ENCODE assay signal across 8 cellular contexts in the genomic region with DNA sequence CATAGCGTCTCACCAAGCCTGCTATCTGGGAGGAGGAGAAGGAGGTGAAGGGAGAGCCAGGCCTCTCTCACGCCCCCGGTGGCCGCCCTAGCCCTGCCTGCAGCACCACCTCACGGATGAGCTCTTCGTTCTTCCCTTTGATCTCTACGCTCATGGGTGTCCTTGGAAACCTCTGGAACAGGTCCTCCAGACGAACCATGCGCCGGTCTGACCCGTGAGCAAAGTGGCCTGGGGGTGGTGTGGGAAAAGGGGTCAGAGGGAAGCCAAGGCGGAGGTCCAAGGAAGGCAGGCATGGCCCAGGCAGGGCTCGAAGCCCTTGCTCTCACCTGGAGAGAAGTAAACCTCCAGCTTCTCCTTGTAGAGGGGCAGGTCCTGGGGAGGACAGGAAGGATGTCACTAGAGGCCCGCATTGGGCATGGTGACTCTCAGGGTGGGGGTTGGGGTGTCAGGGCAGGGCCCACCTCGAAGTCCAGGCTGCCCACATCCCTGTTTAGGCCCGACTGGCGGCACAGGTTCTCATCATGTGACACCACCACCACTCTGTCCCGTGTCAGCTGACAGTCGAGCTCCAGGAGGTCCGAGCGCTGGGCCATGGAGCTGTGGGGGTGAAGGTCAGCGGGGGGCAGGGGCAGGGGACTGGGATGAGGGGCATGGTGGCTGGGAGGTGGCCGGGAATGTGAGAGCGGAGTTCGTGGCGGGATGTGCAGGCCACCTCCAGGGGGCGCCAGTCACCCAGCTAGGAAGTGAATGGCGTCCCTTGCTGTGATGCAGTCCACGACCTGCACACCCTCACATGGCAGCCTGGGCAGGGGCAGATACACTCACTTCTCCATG. TPM values are rescaled to one million over a fixed set of nuclear protein-coding genes. Genes with fewer than 3 reads are reported as not detected.
DNase-seq lines count a peak whose midpoint lies in the region; ATAC-seq, FAIRE-seq and TF ChIP-seq lines count a peak whose summit lies in the region.

No MANE protein-coding gene starts in this region.

- WGBS in adrenal gland, 4 donors: 66 to 81% (median 69%) methylated on average over 17 to 29 of the region's 29 CpGs

- peak overlapping the region in 1 of 5 donors; percentile 74 for H3K27ac ChIP-seq in adrenal gland

- no peaks in the 10 kb centered on the region for H3K9me3 ChIP-seq in adrenal gland (replicated peaks in 1 of 3)

- intact Hi-C loops in adrenal gland (cut with DNase I): loop anchor here in 1 of 2 donors (10.0 kb wide), 1 partner anchor 52 kb away; no protein-coding TSS in a partner anchor

- H3K4me3 ChIP-seq in adrenal gland: no peak overlapping the region

- peak; percentile 46 to 82 (median 60) for TF ChIP-seq CTCF in adrenal gland (IDR thresholded peaks at IDR 0.05)

- no peaks in the 10 kb centered on the region for H3K27me3 ChIP-seq in adrenal gland

- peak; percentile 57 for FAIRE-seq in GM18507 (lab: Jason Lieb, UNC)

- peaks cover 0 to 16% of the 10 kb centered on the region in 2 donors for H3K4me1 ChIP-seq in adrenal gland (replicated peaks in 1 of 2)

- TF ChIP-seq POLR2A in adrenal gland (IDR thresholded peaks at IDR 0.05): no peak

- peak; percentile 80 for ATAC-seq in SK-N-SH treated with all-trans-retinoic acid at 6 μM for 48 hours
- ATAC-seq in GM18511 (IDR thresholded peaks at IDR 0.05; ENCODE audit: unreplicated experiment): no peak

- DNase-seq in A172 (ENCODE audit: low spot score) (peak; percentile 53), GM18507 (ENCODE audit: extremely low spot score, insufficient read length, low read depth) (peak; percentile 72), adrenal gland (peak; percentile 56 to 82 (median 69)), iPS-NIHi7 (ENCODE audit: extremely low spot score) (peak; percentile 87), NCI-H1048 (lab: John Stamatoyannopoulos, UW) (no peak)
- peak; percentile 70 for DNase-seq in stimulated activated CD4-positive, alpha-beta T cell treated with anti-CD3 and anti-CD28 coated beads, Interleukin-4, amount 100 ng/mL, for 24 hours

- H3K36me3 ChIP-seq in adrenal gland (replicated peaks in 1 of 2): peaks cover 0 to 34% of the 10 kb centered on the region in 2 donors

TF ChIP-seq in SK-N-SH treated with all-trans-retinoic acid at 6 μM for 48 hours, 23 proteins besides CTCF, POLR2A, EP300 and RAD21:
- TF ChIP-seq TCF4 (CRISPR knock-in tag; IDR thresholded peaks at IDR 0.05; ENCODE audit: borderline replicate concordance) (no peak), ZNF70 (CRISPR knock-in tag; IDR thresholded peaks at IDR 0.05) (no peak)

RNA-seq across cellular contexts. Expression of a gene that starts 0.9 kb away (rescaled TPM):
- total RNA-seq in A172 (2014; rRNA removed; shearing (Covaris generic)): 1.8 and 2.8 TPM in 2 replicates
- total RNA-seq in adrenal gland: 1 to 10 TPM in 5 of 8 donors, under 1 TPM in 2, not detected in 1; 0.78 to 9.0 (median 2.8) TPM
- 10 to 100 TPM in 1 of 3 donors, 1 to 10 TPM in 2; 1.0 to 17.6 (median 5.8) TPM for polyA plus RNA-seq in adrenal gland

RNA-seq across cellular contexts. Expression of a gene that starts 10.6 kb away (rescaled TPM):
- 34.4 and 46.6 TPM in 2 replicates for total RNA-seq in A172 (2014; rRNA removed; shearing (Covaris generic))
- total RNA-seq in adrenal gland: 100 to 1,000 TPM in 4 of 8 donors, 10 to 100 TPM in 4; 85.0 to 129 (median 103) TPM
- 100 to 1,000 TPM in 1 of 3 donors, 10 to 100 TPM in 2; 53.2 to 133 (median 66.0) TPM for polyA plus RNA-seq in adrenal gland

RNA-seq across cellular contexts. Expression of a gene that starts 16.4 kb away (rescaled TPM):
- 2.9 and 7.5 TPM in 2 replicates for total RNA-seq in A172 (2014; rRNA removed; shearing (Covaris generic))
- 100 to 1,000 TPM in 4 of 8 donors, 10 to 100 TPM in 4; 18.9 to 210 (median 94.5) TPM for total RNA-seq in adrenal gland
- polyA plus RNA-seq in adrenal gland: 100 to 1,000 TPM in 2 of 3 donors, 10 to 100 TPM in 1; 14.6 to 454 (median 310) TPM

RNA-seq across cellular contexts. Expression of a gene that starts 20.7 kb away (rescaled TPM):
- not detected in 2 replicates for total RNA-seq in A172 (2014; rRNA removed; shearing (Covaris generic))
- 1 to 10 TPM; 1.1 to 3.4 (median 2.4) TPM for total RNA-seq in adrenal gland
- polyA plus RNA-seq in adrenal gland: 1 to 10 TPM in 2 of 3 donors, under 1 TPM in 1; 0.22 to 5.1 (median 1.9) TPM

RNA-seq across cellular contexts. Expression of a gene that starts 36.6 kb away (rescaled TPM):
- 185 and 215 TPM in 2 replicates for total RNA-seq in A172 (2014; rRNA removed; shearing (Covaris generic))
- 100 to 1,000 TPM in 3 of 8 donors, 10 to 100 TPM in 5; 44.5 to 136 (median 80.8) TPM for total RNA-seq in adrenal gland
- polyA plus RNA-seq in adrenal gland: 10 to 100 TPM; 39.2 to 93.0 (median 87.1) TPM
